In genomic region chr5:179124329-179124852, GRCh38 we compare ENCODE assay signal across 21 cellular contexts.
"Had no signal": no experiment of that assay in that cellular context is flagged by ENCODE, and none has a peak within 500 bp of the region (broad histone marks: within the 10 kb centered on the region; RNA-seq: fewer than 3 reads in every experiment).

No MANE protein-coding gene starts in this region.

- H3K4me3 Mint-ChIP-seq: activated naive CD4-positive, alpha-beta T cell treated with anti-CD3 and anti-CD28 coated beads, Interleukin-2, amount 10 ng/mL, durations not matched to agents 7 days and 5 days; activated naive CD8-positive, alpha-beta T cell treated with anti-CD3 and anti-CD28 coated beads, Interleukin-2, amount 50 U/mL, for 24 hours; dendritic cell treated with granulocyte-macrophage colony-stimulating factor and Interleukin-4, amounts not matched to agents 40 ng/mL and 50 ng/mL, for 4 days; natural killer cell treated with Interleukin-12 subunit alpha and Interleukin-12 subunit beta and Interleukin-15 and Interleukin-18, amount 100 ng/mL, for 72 hours; stimulated activated memory B cell treated with anti-CD40 and anti-IgM and Interleukin-4, amounts not matched to agents 10 μg/mL and 1 μg/mL and 100 μg/mL, for 72 hours; T-helper 1 cell treated with Interleukin-12 subunit alpha and Interleukin-12 subunit beta and Interleukin-4 antibody, amounts not matched to agents 30 μg/mL and 1 μg/mL, for 36 hours had no signal

- H3K9me3 ChIP-seq: sigmoid colon, testis, vagina had no signal

- H3K36me3 ChIP-seq: neutrophil had no signal

- H3K27ac Mint-ChIP-seq: activated naive CD4-positive, alpha-beta T cell treated with anti-CD3 and anti-CD28 coated beads, Interleukin-2, amount 10 ng/mL, durations not matched to agents 7 days and 5 days; activated naive CD8-positive, alpha-beta T cell treated with anti-CD3 and anti-CD28 coated beads, Interleukin-2, amount 50 U/mL, for 24 hours; dendritic cell treated with granulocyte-macrophage colony-stimulating factor and Interleukin-4, amounts not matched to agents 40 ng/mL and 50 ng/mL, for 4 days; natural killer cell treated with Interleukin-12 subunit alpha and Interleukin-12 subunit beta and Interleukin-15 and Interleukin-18, amount 100 ng/mL, for 72 hours; stimulated activated memory B cell treated with anti-CD40 and anti-IgM and Interleukin-4, amounts not matched to agents 10 μg/mL and 1 μg/mL and 100 μg/mL, for 72 hours; T-helper 1 cell treated with Interleukin-12 subunit alpha and Interleukin-12 subunit beta and Interleukin-4 antibody, amounts not matched to agents 30 μg/mL and 1 μg/mL, for 36 hours had no signal

- H3K9me3 Mint-ChIP-seq: natural killer cell treated with Interleukin-12 subunit alpha and Interleukin-12 subunit beta and Interleukin-15 and Interleukin-18, amount 100 ng/mL, for 72 hours; stimulated activated memory B cell treated with anti-CD40 and anti-IgM and Interleukin-4, amounts not matched to agents 10 μg/mL and 1 μg/mL and 100 μg/mL, for 72 hours had no signal

- ATAC-seq: activated naive CD8-positive, alpha-beta T cell treated with anti-CD3 and anti-CD28 coated beads, Interleukin-2, amount 50 U/mL, for 24 hours; natural killer cell treated with Interleukin-12 subunit alpha and Interleukin-12 subunit beta and Interleukin-15 and Interleukin-18, amount 100 ng/mL, for 72 hours; stimulated activated memory B cell treated with anti-CD40 and anti-IgM and Interleukin-4, amounts not matched to agents 10 μg/mL and 1 μg/mL and 100 μg/mL, for 72 hours had no signal

- H3K4me1 ChIP-seq: left ventricle myocardium inferior, sigmoid colon, testis, vagina had no signal

- H3K36me3 Mint-ChIP-seq: natural killer cell treated with Interleukin-12 subunit alpha and Interleukin-12 subunit beta and Interleukin-15 and Interleukin-18, amount 100 ng/mL, for 72 hours; stimulated activated memory B cell treated with anti-CD40 and anti-IgM and Interleukin-4, amounts not matched to agents 10 μg/mL and 1 μg/mL and 100 μg/mL, for 72 hours had no signal

- H3K4me1 Mint-ChIP-seq: activated naive CD4-positive, alpha-beta T cell treated with anti-CD3 and anti-CD28 coated beads, Interleukin-2, amount 10 ng/mL, durations not matched to agents 7 days and 5 days; activated naive CD8-positive, alpha-beta T cell treated with anti-CD3 and anti-CD28 coated beads, Interleukin-2, amount 50 U/mL, for 24 hours; stimulated activated memory B cell treated with anti-CD40 and anti-IgM and Interleukin-4, amounts not matched to agents 10 μg/mL and 1 μg/mL and 100 μg/mL, for 72 hours had no signal

- DNase-seq: activated CD4-positive, alpha-beta T cell treated with anti-CD3 and anti-CD28 coated beads for 4 hours; activated CD4-positive, alpha-beta T cell treated with anti-CD3 and anti-CD28 coated beads, Interleukin-2, amount 50 U/mL, for 48 hours; activated CD4-positive, CD25-positive, alpha-beta regulatory T cell; activated naive CD4-positive, alpha-beta T cell treated with anti-CD3 and anti-CD28 coated beads, Interleukin-2, amount 10 ng/mL, durations not matched to agents 7 days and 5 days; activated naive CD8-positive, alpha-beta T cell treated with anti-CD3 and anti-CD28 coated beads, Interleukin-2, amount 50 U/mL, for 24 hours; effector CD4-positive, alpha-beta T cell; erythroblast; foreskin fibroblast; left ventricle myocardium inferior; mammary epithelial cell; midbrain; sigmoid colon; stimulated activated CD4-positive, alpha-beta T cell treated with anti-CD3 and anti-CD28 coated beads, Interleukin-15, amount 100 ng/mL, for 24 hours; testis had no signal

- H3K4me3 ChIP-seq: left ventricle myocardium inferior, sigmoid colon, smooth muscle cell, testis, vagina had no signal

- H3K27me3 ChIP-seq: neutrophil, sigmoid colon, testis, vagina had no signal

- H3K27me3 Mint-ChIP-seq: activated naive CD4-positive, alpha-beta T cell treated with anti-CD3 and anti-CD28 coated beads, Interleukin-2, amount 10 ng/mL, durations not matched to agents 7 days and 5 days; activated naive CD8-positive, alpha-beta T cell treated with anti-CD3 and anti-CD28 coated beads, Interleukin-2, amount 50 U/mL, for 24 hours; dendritic cell treated with granulocyte-macrophage colony-stimulating factor and Interleukin-4, amounts not matched to agents 40 ng/mL and 50 ng/mL, for 4 days; natural killer cell treated with Interleukin-12 subunit alpha and Interleukin-12 subunit beta and Interleukin-15 and Interleukin-18, amount 100 ng/mL, for 72 hours had no signal

- H3K27ac ChIP-seq: left ventricle myocardium inferior, neutrophil, sigmoid colon, testis, vagina had no signal
